11 cellular contexts compared by ENCODE assay signal in the genomic region with DNA sequence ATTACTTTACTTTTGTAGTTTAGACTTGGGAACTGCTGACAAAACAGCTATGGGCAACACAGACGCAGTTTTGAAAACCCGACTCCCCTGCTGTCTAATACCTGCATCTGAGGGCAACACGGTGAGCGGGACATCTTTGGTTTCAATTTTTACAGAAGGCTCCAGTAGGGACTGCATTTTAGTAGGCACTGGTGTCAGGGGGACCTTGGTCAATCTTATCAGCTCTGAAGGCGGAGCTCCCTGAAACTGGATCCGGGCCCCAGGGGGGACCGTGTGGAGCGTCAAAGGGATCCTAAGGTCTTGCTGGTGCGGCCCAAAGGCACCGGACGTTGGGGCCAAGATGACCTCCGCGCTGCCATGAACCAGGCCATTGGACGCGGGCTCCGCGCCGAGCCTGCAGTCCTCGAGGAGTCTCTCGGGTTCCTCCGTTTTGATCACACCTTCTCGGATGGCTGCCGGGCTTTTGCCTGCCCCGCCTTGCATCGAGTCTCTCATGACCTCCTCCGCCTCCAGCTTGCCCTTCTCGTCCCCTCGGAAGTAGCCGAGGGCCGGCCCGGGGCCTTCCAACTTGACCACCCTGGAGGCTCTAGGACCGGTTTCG. TPM values are rescaled to one million over a fixed set of nuclear protein-coding genes. Genes with fewer than 3 reads are reported as not detected.
DNase-seq lines count a peak whose midpoint lies in the region; ATAC-seq and TF ChIP-seq lines count a peak whose summit lies in the region.
"Had no signal": no experiment of that assay in that cellular context is flagged by ENCODE, and none has a peak within 500 bp of the region (broad histone marks: within the 10 kb centered on the region; RNA-seq: fewer than 3 reads in every experiment).

No MANE protein-coding gene starts in this region.

- H3K27me3 ChIP-seq in adipocyte (replicated peaks; ENCODE audit: control insufficient read depth, insufficient read depth, low read length) = no peaks in the 10 kb centered on the region
- no peaks in the 10 kb centered on the region for H3K27me3 ChIP-seq in upper lobe of left lung

- peak overlapping the region; percentile 71 for H3K4me3 Mint-ChIP-seq in activated naive CD4-positive, alpha-beta T cell treated with anti-CD3 and anti-CD28 coated beads for 36 hours
- peak overlapping the region; percentile 89 for H3K4me3 Mint-ChIP-seq in memory B cell

- WGBS in upper lobe of left lung, 2 donors = 82 to 83% methylated on average over 23 to 33 of the region's 33 CpGs

- peak overlapping the region; percentile 68 for H3K4me3 ChIP-seq in adipocyte (ENCODE audit: low read length)
- peak overlapping the region in 3 of 4 donors; percentile 41 to 53 (median 49) for H3K4me3 ChIP-seq in upper lobe of left lung
- H3K4me3 ChIP-seq: smooth muscle cell had no signal

- DNase-seq in activated naive CD4-positive, alpha-beta T cell treated with anti-CD3 and anti-CD28 coated beads for 36 hours = no peak
- no peak for DNase-seq in activated naive CD4-positive, alpha-beta T cell treated with Interleukin-2 at 50 U/mL for 16 hours
- no peak for DNase-seq in adipocyte (ENCODE audit: low read depth)
- DNase-seq in memory B cell (ENCODE audit: low spot score in 2 of 2) = no peak
- no peak for DNase-seq in upper lobe of left lung
- DNase-seq in NOMO-1 treated with DMSO at 0.1 percent for 48 hours (lab: John Stamatoyannopoulos, UW; ENCODE audit: unreplicated experiment) = no peak
- DNase-seq in mucosa of gallbladder (ENCODE audit: low spot score) = no peak
- DNase-seq in erythroblast (lab: John Stamatoyannopoulos, UW) = no peak
- DNase-seq: BE2C had no signal

- peaks cover 14% of the 10 kb centered on the region for H3K36me3 Mint-ChIP-seq in activated naive CD4-positive, alpha-beta T cell treated with anti-CD3 and anti-CD28 coated beads for 36 hours (ENCODE audit: low read depth)
- peaks cover 13% of the 10 kb centered on the region for H3K36me3 Mint-ChIP-seq in memory B cell

- H3K27me3 Mint-ChIP-seq in activated naive CD4-positive, alpha-beta T cell treated with anti-CD3 and anti-CD28 coated beads for 36 hours (ENCODE audit: low read depth) = peaks cover 2% of the 10 kb centered on the region
- H3K27me3 Mint-ChIP-seq in memory B cell = no peaks in the 10 kb centered on the region

- H3K4me1 ChIP-seq in adipocyte (ENCODE audit: control insufficient read depth, insufficient read depth, low read length) (no peaks in the 10 kb centered on the region), upper lobe of left lung (peaks cover 0 to 10% (median 6%) of the 10 kb centered on the region in 4 donors)
- H3K4me1 ChIP-seq: BE2C had no signal

- TF ChIP-seq POLR2A in upper lobe of left lung (IDR thresholded peaks at IDR 0.05) (no peak), erythroblast (IDR thresholded peaks at IDR 0.05; ENCODE audit: low read length) (no peak)

- H3K36me3 ChIP-seq in adipocyte (ENCODE audit: control insufficient read depth, insufficient read depth, low read length, severe bottlenecking) (no peaks in the 10 kb centered on the region), upper lobe of left lung (no peaks in the 10 kb centered on the region)
- H3K36me3 ChIP-seq: BE2C had no signal

- no peak for ATAC-seq in memory B cell (ENCODE audit: low read depth)
- ATAC-seq in upper lobe of left lung (ENCODE audit: low FRiP score in 2 of 2) = peak; percentile 22 to 57

- TF ChIP-seq CTCF in upper lobe of left lung (IDR thresholded peaks at IDR 0.05) = no peak

- H3K9me3 ChIP-seq in adipocyte (ENCODE audit: control insufficient read depth, low read length) (peaks cover 31% of the 10 kb centered on the region), upper lobe of left lung (peaks cover 0 to 3% (median 0%) of the 10 kb centered on the region in 4 donors)
- H3K9me3 ChIP-seq: BE2C had no signal

- intact Hi-C loops in activated naive CD4-positive, alpha-beta T cell treated with anti-CD3 and anti-CD28 coated beads for 36 hours (cut with micrococcal nuclease) = loop anchor here (1.0 to 5.0 kb wide), 2 partner anchors 92 to 219 kb away; a partner anchor contains a TSS

- peak overlapping the region in 1 of 4 donors; percentile 58 for H3K27ac ChIP-seq in upper lobe of left lung

- H3K4me1 Mint-ChIP-seq in activated naive CD4-positive, alpha-beta T cell treated with anti-CD3 and anti-CD28 coated beads for 36 hours (ENCODE audit: low read depth) = peaks cover 12% of the 10 kb centered on the region
- H3K4me1 Mint-ChIP-seq in memory B cell = peaks cover 24% of the 10 kb centered on the region

- TF ChIP-seq EP300 in upper lobe of left lung (IDR thresholded peaks at IDR 0.05) = no peak

- no peak overlapping the region for H3K27ac Mint-ChIP-seq in activated naive CD4-positive, alpha-beta T cell treated with anti-CD3 and anti-CD28 coated beads for 36 hours
- peak overlapping the region; percentile 92 for H3K27ac Mint-ChIP-seq in memory B cell

- H3K9ac ChIP-seq in adipocyte (ENCODE audit: low read length) = no peak overlapping the region

- CTCF ChIA-PET in activated naive CD4-positive, alpha-beta T cell treated with anti-CD3 and anti-CD28 coated beads for 36 hours (lab: Charles Lee) = interaction anchor here (0.7 to 3.0 kb wide), 9 partner anchors 16 to 179 kb away, joined by 3 to 17 read pairs (median 3); a partner anchor contains a TSS

- peaks cover 21% of the 10 kb centered on the region for H3K9me3 Mint-ChIP-seq in activated naive CD4-positive, alpha-beta T cell treated with anti-CD3 and anti-CD28 coated beads for 36 hours
- peaks cover 7% of the 10 kb centered on the region for H3K9me3 Mint-ChIP-seq in memory B cell

RNA-seq across cellular contexts. Expression of a gene that starts 1.1 kb away (rescaled TPM):
- under 1 TPM; 0.36 to 0.57 TPM for total RNA-seq in activated naive CD4-positive, alpha-beta T cell treated with anti-CD3 and anti-CD28 coated beads for 36 hours
- total RNA-seq in upper lobe of left lung = under 1 TPM in 1 of 6 donors, not detected in 5; 0.17 TPM
- total RNA-seq in mucosa of gallbladder = 0.09 TPM
- total RNA-seq: mononuclear cell had no signal

RNA-seq across cellular contexts. Expression of a gene that starts 20.2 kb away (rescaled TPM):
- not detected for total RNA-seq in activated naive CD4-positive, alpha-beta T cell treated with anti-CD3 and anti-CD28 coated beads for 36 hours
- not detected for total RNA-seq in upper lobe of left lung
- not detected for total RNA-seq in mucosa of gallbladder
- total RNA-seq: mononuclear cell, smooth muscle cell had no signal
